Comparison of ENCODE assay signal across 17 cellular contexts in genomic region chr14:93957751-93958566, GRCh38. TPM values are rescaled to one million over a fixed set of nuclear protein-coding genes. Genes with fewer than 3 reads are reported as not detected.
DNase-seq lines count a peak whose midpoint lies in the region; ATAC-seq and TF ChIP-seq lines count a peak whose summit lies in the region.
"Had no signal": no experiment of that assay in that cellular context is flagged by ENCODE, and none has a peak within 500 bp of the region (broad histone marks: within the 10 kb centered on the region; RNA-seq: fewer than 3 reads in every experiment).

No MANE protein-coding gene starts in this region.

- H3K27ac Mint-ChIP-seq in activated CD4-positive, alpha-beta memory T cell treated with anti-CD3 and anti-CD28 coated beads, Interleukin-2, amount 10 ng/mL, durations not matched to agents 7 days and 5 days, result peak overlapping the region; percentile 99
- H3K27ac Mint-ChIP-seq in memory B cell, result peak overlapping the region; percentile 93
- H3K27ac Mint-ChIP-seq in type B pancreatic cell, result peak overlapping the region; percentile 48
- no peak overlapping the region for H3K27ac Mint-ChIP-seq in GM23338

- peak overlapping the region; percentile 91 for H3K4me3 Mint-ChIP-seq in activated CD4-positive, alpha-beta memory T cell treated with anti-CD3 and anti-CD28 coated beads, Interleukin-2, amount 10 ng/mL, durations not matched to agents 7 days and 5 days
- no peak overlapping the region for H3K4me3 Mint-ChIP-seq in memory B cell
- no peak overlapping the region for H3K4me3 Mint-ChIP-seq in type B pancreatic cell
- no peak overlapping the region for H3K4me3 Mint-ChIP-seq in GM23338

- H3K79me2 ChIP-seq in GM23338 (replicated peaks; ENCODE audit: insufficient read depth), result no peaks in the 10 kb centered on the region

- WGBS in heart right ventricle, 2 donors, result 85 to 88% methylated on average over 16 of the region's 16 CpGs

- POLR2A ChIA-PET in activated CD4-positive, alpha-beta memory T cell treated with anti-CD3 and anti-CD28 coated beads, Interleukin-2, amount 10 ng/mL, durations not matched to agents 7 days and 5 days (lab: Charles Lee), result interaction anchor here (1.0 to 12.1 kb wide), 11 partner anchors 8 to 170 kb away, joined by 3 to 616 read pairs (median 4); partner anchors contain the start of genes ASB2 and OTUB2

- no peaks in the 10 kb centered on the region for H3K9me3 ChIP-seq in heart right ventricle
- H3K9me3 ChIP-seq: BE2C, mucosa of descending colon, right lobe of liver had no signal

- TF ChIP-seq CTCF in heart right ventricle (IDR thresholded peaks at IDR 0.05), result no peak
- TF ChIP-seq CTCF in type B pancreatic cell (conservative IDR thresholded peaks at IDR 0.05), result no peak
- no peak for TF ChIP-seq CTCF in GM23338 (conservative IDR thresholded peaks at IDR 0.05; ENCODE audit: low read depth in 2 of 2)

- H3K36me3 Mint-ChIP-seq in activated CD4-positive, alpha-beta memory T cell treated with anti-CD3 and anti-CD28 coated beads, Interleukin-2, amount 10 ng/mL, durations not matched to agents 7 days and 5 days (ENCODE audit: low read depth), result peaks cover 49% of the 10 kb centered on the region
- H3K36me3 Mint-ChIP-seq in memory B cell, result no peaks in the 10 kb centered on the region
- no peaks in the 10 kb centered on the region for H3K36me3 Mint-ChIP-seq in type B pancreatic cell
- no peaks in the 10 kb centered on the region for H3K36me3 Mint-ChIP-seq in GM23338 (ENCODE audit: low read depth)

- H3K36me3 ChIP-seq in heart right ventricle (peaks cover 0 to 44% (median 0%) of the 10 kb centered on the region in 9 donors), GM23338 (ENCODE audit: insufficient read depth) (no peaks in the 10 kb centered on the region)
- H3K36me3 ChIP-seq: BE2C, right lobe of liver had no signal

- H3K4me2 ChIP-seq in GM23338, result no peak overlapping the region

- DNase-seq in heart right ventricle, result no peak
- no peak for DNase-seq in left ventricle myocardium superior
- DNase-seq in activated CD4-positive, alpha-beta memory T cell treated with anti-CD3 and anti-CD28 coated beads, Interleukin-2, amount 10 ng/mL, durations not matched to agents 7 days and 5 days, result no peak
- no peak for DNase-seq in memory B cell (ENCODE audit: low spot score in 2 of 2)
- DNase-seq in type B pancreatic cell (ENCODE audit: extremely low spot score, unreplicated experiment), result no peak
- no peak for DNase-seq in GM23338 (ENCODE audit: low spot score)
- no peak for DNase-seq in substantia nigra (lab: John Stamatoyannopoulos, UW)
- no peak for DNase-seq in GOT3 (lab: John Stamatoyannopoulos, UW)
- DNase-seq: BE2C, GM23248, mucosa of descending colon, NCI-H187 treated with DMSO at 0.1 percent for 48 hours had no signal

- ATAC-seq in heart right ventricle (peak in 1 of 8 donors; percentile 5), left ventricle myocardium superior (no peak), memory B cell (ENCODE audit: low read depth) (no peak), GM23338 (no peak)
- ATAC-seq: mucosa of descending colon, right lobe of liver had no signal

- H3F3A ChIP-seq in GM23338 (replicated peaks; ENCODE audit: low read depth), result no peaks in the 10 kb centered on the region

- H3K4me1 ChIP-seq in heart right ventricle (peaks cover 7 to 95% (median 72%) of the 10 kb centered on the region in 9 donors), GM23338 (ENCODE audit: insufficient read depth) (no peaks in the 10 kb centered on the region)
- H3K4me1 ChIP-seq: BE2C had no signal

- H3K27ac ChIP-seq in heart right ventricle, result peak overlapping the region; percentile 21 to 91 (median 74)
- no peak overlapping the region for H3K27ac ChIP-seq in GM23338 (ENCODE audit: low read depth)
- no peak overlapping the region for H3K27ac ChIP-seq in substantia nigra (ENCODE audit: low read depth, low read length, poor library complexity, severe bottlenecking)
- H3K27ac ChIP-seq: right lobe of liver had no signal

- no peak overlapping the region for H2AFZ ChIP-seq in GM23338
- H2AFZ ChIP-seq: GM23248 had no signal

- no peaks in the 10 kb centered on the region for H3K9me3 Mint-ChIP-seq in activated CD4-positive, alpha-beta memory T cell treated with anti-CD3 and anti-CD28 coated beads, Interleukin-2, amount 10 ng/mL, durations not matched to agents 7 days and 5 days
- H3K9me3 Mint-ChIP-seq in memory B cell (no peaks in the 10 kb centered on the region), type B pancreatic cell (no peaks in the 10 kb centered on the region), GM23338 (no peaks in the 10 kb centered on the region)

- H3K4me3 ChIP-seq in heart right ventricle, result no peak overlapping the region
- no peak overlapping the region for H3K4me3 ChIP-seq in GM23338
- H3K4me3 ChIP-seq: GM23248, mucosa of descending colon, right lobe of liver had no signal

- no peaks in the 10 kb centered on the region for H4K20me1 ChIP-seq in GM23338 (replicated peaks; ENCODE audit: insufficient read depth)

- no peaks in the 10 kb centered on the region for H3K9me2 ChIP-seq in GM23338 (ENCODE audit: insufficient read depth)

- CTCF ChIA-PET in activated CD4-positive, alpha-beta memory T cell treated with anti-CD3 and anti-CD28 coated beads, Interleukin-2, amount 10 ng/mL, durations not matched to agents 7 days and 5 days (lab: Charles Lee), result interaction anchor here (0.5 to 13.3 kb wide), 8 partner anchors 12 to 843 kb away, joined by 3 to 156 read pairs (median 4); no protein-coding TSS in a partner anchor

- intact Hi-C loops in heart right ventricle (cut with DNase I) (loop anchor here in 2 of 10 donors (2.0 to 5.0 kb wide), 2 partner anchors 17 to 44 kb away; no protein-coding TSS in a partner anchor), left ventricle myocardium superior (cut with micrococcal nuclease) (no loop called here)

- H3K4me1 Mint-ChIP-seq in activated CD4-positive, alpha-beta memory T cell treated with anti-CD3 and anti-CD28 coated beads, Interleukin-2, amount 10 ng/mL, durations not matched to agents 7 days and 5 days, result peaks cover 96% of the 10 kb centered on the region
- H3K4me1 Mint-ChIP-seq in memory B cell (peaks cover 74% of the 10 kb centered on the region), type B pancreatic cell (ENCODE audit: unreplicated experiment) (peaks cover 20% of the 10 kb centered on the region), GM23338 (peaks cover 33% of the 10 kb centered on the region)

- H3K27me3 Mint-ChIP-seq in activated CD4-positive, alpha-beta memory T cell treated with anti-CD3 and anti-CD28 coated beads, Interleukin-2, amount 10 ng/mL, durations not matched to agents 7 days and 5 days, result no peaks in the 10 kb centered on the region
- H3K27me3 Mint-ChIP-seq in memory B cell, result no peaks in the 10 kb centered on the region
- no peaks in the 10 kb centered on the region for H3K27me3 Mint-ChIP-seq in type B pancreatic cell
- peaks cover 7% of the 10 kb centered on the region for H3K27me3 Mint-ChIP-seq in GM23338 (ENCODE audit: insufficient read depth, low read depth, poor library complexity)

- peaks cover 0 to 4% (median 0%) of the 10 kb centered on the region in 7 donors for H3K27me3 ChIP-seq in heart right ventricle
- no peaks in the 10 kb centered on the region for H3K27me3 ChIP-seq in GM23338 (ENCODE audit: insufficient read depth)
- H3K27me3 ChIP-seq: BE2C, right lobe of liver had no signal

TF ChIP-seq in GM23338, 12 proteins besides CTCF, POLR2A, EP300 and RAD21 (continues in another document):
- TF ChIP-seq ZNF114 (CRISPR knock-in tag; IDR thresholded peaks at IDR 0.05), result no peak
- TF ChIP-seq ZNF331 (CRISPR knock-in tag; IDR thresholded peaks at IDR 0.05; ENCODE audit: low read depth), result no peak
- TF ChIP-seq STAT1 (IDR thresholded peaks at IDR 0.05; ENCODE audit: unreplicated experiment), result no peak
- no peak for TF ChIP-seq EZH2 (IDR thresholded peaks at IDR 0.05; ENCODE audit: low read depth, unreplicated experiment)
- TF ChIP-seq NANOG (IDR thresholded peaks at IDR 0.05; ENCODE audit: borderline replicate concordance), result no peak
- no peak for TF ChIP-seq EZH2phosphoT487 (IDR thresholded peaks at IDR 0.05; ENCODE audit: unreplicated experiment)
- no peak for TF ChIP-seq CREB1 (CRISPR knock-in tag; IDR thresholded peaks at IDR 0.05; ENCODE audit: low read depth)
- no peak for TF ChIP-seq POLR2AphosphoS5 (IDR thresholded peaks at IDR 0.05; ENCODE audit: low read depth)

RNA-seq across cellular contexts. Expression of gene ASB2, which starts 18.4 kb away (rescaled TPM):
- 100 to 1,000 TPM in 9 of 10 donors, 10 to 100 TPM in 1; 85.7 to 253 (median 168) TPM for total RNA-seq in heart right ventricle
- polyA plus RNA-seq in heart right ventricle, result 100 to 1,000 TPM in 1 of 2 donors, 10 to 100 TPM in 1; 19.6 to 374 TPM
- total RNA-seq in left ventricle myocardium superior, result 268 TPM
- total RNA-seq in activated CD4-positive, alpha-beta memory T cell treated with anti-CD3 and anti-CD28 coated beads, Interleukin-2, amount 10 ng/mL, durations not matched to agents 7 days and 5 days, result 10 to 100 TPM; 93.9 to 99.3 TPM
- total RNA-seq in type B pancreatic cell (ENCODE audit: low replicate concordance), result 0.21 and 0.60 TPM in 2 replicates
- total RNA-seq in GM23338 (2014; rRNA removed; shearing (Covaris generic)), result 1.2 and 2.3 TPM in 2 replicates
- polyA plus RNA-seq in GM23338 (2016; fragmentation: Nextera tagmentation; extraction: Ambion mirVana), result 1.5 and 1.7 TPM in 2 replicates
- total RNA-seq: GM23248 had no signal

RNA-seq across cellular contexts. Expression of gene FAM181A, which starts 30.8 kb away (rescaled TPM):
- not detected for total RNA-seq in heart right ventricle
- polyA plus RNA-seq in heart right ventricle, result not detected
- total RNA-seq in left ventricle myocardium superior, result not detected
- total RNA-seq in activated CD4-positive, alpha-beta memory T cell treated with anti-CD3 and anti-CD28 coated beads, Interleukin-2, amount 10 ng/mL, durations not matched to agents 7 days and 5 days, result not detected
- total RNA-seq in type B pancreatic cell (ENCODE audit: low replicate concordance), result 1.2 TPM in 1 of 2 replicates, not detected in the other
- not detected in 2 replicates for total RNA-seq in GM23338 (2014; rRNA removed; shearing (Covaris generic))
- not detected in 2 replicates for polyA plus RNA-seq in GM23338 (2016; fragmentation: Nextera tagmentation; extraction: Ambion mirVana)
- total RNA-seq: bronchial epithelial cell; GM23248; mucosa of descending colon; right lobe of liver; T-helper 1 cell treated with Interleukin-12 subunit alpha and Interleukin-12 subunit beta and Interleukin-4 antibody, amounts not matched to agents 30 ng/mL and 1 ng/mL, for 36 hours; urinary bladder had no signal
- polyA plus RNA-seq: esophagus, GM23248, urinary bladder had no signal

RNA-seq across cellular contexts. Expression of gene CCDC197, which starts 39.1 kb away (rescaled TPM):
- total RNA-seq in heart right ventricle (1 to 10 TPM in 3 of 10 donors, under 1 TPM in 6, not detected in 1; 0.40 to 1.6 (median 0.75) TPM), left ventricle myocardium superior (0.74 TPM), type B pancreatic cell (ENCODE audit: low replicate concordance) (not detected in 2 replicates)
- polyA plus RNA-seq in heart right ventricle (1 to 10 TPM in 1 of 2 donors, not detected in 1; 1.3 TPM), GM23338 (2016; fragmentation: Nextera tagmentation; extraction: Ambion mirVana) (not detected in 2 replicates)
- under 1 TPM in 1 of 2 experiments, not detected in 1; 0.45 TPM for total RNA-seq in activated CD4-positive, alpha-beta memory T cell treated with anti-CD3 and anti-CD28 coated beads, Interleukin-2, amount 10 ng/mL, durations not matched to agents 7 days and 5 days
- not detected in 2 replicates for total RNA-seq in GM23338 (2014; rRNA removed; shearing (Covaris generic))
- total RNA-seq: bronchial epithelial cell; GM23248; mucosa of descending colon; right lobe of liver; T-helper 1 cell treated with Interleukin-12 subunit alpha and Interleukin-12 subunit beta and Interleukin-4 antibody, amounts not matched to agents 30 ng/mL and 1 ng/mL, for 36 hours; urinary bladder had no signal
- polyA plus RNA-seq: esophagus, GM23248, urinary bladder had no signal

Comparison
In these comparisons a context has a peak if more than half of its experiments do, and no peak if none do; other contexts are left out.
1. H3K27ac ChIP-seq: peak in heart right ventricle (10 of 10); none in GM23338 (single experiment) and substantia nigra (single experiment).
2. RNA of gene ASB2, which starts 18.4 kb away (total RNA-seq): 268 TPM in left ventricle myocardium superior (single experiment), 85.7 to 253 TPM in heart right ventricle and 93.9 to 99.3 TPM in activated CD4-positive, alpha-beta memory T cell treated with anti-CD3 and anti-CD28 coated beads, Interleukin-2, amount 10 ng/mL, durations not matched to agents 7 days and 5 days; 1.2 to 2.3 TPM in GM23338 and 0.21 to 0.60 TPM in type B pancreatic cell; every median in the first group is over 10 times any median in the second.